In genomic region chr2:110866496-110866895, GRCh38 we compare ENCODE assay signal across 17 cellular contexts.
A peak's percentile ranks its signal among the peaks of the same experiment; 100 is the strongest.
DNase-seq lines count a peak whose midpoint lies in the region; ATAC-seq and TF ChIP-seq lines count a peak whose summit lies in the region.
"Had no signal": no experiment of that assay in that cellular context is flagged by ENCODE, and none has a peak within 500 bp of the region (broad histone marks: within the 10 kb centered on the region; RNA-seq: fewer than 3 reads in every experiment).

No MANE protein-coding gene starts in this region.

- TF ChIP-seq CTCF in osteocyte (IDR thresholded peaks at IDR 0.05): no peak

- H3K36me3 ChIP-seq in BLaER1 (no peaks in the 10 kb centered on the region), MG63 (no peaks in the 10 kb centered on the region), SJCRH30 (no peaks in the 10 kb centered on the region)
- H3K36me3 ChIP-seq: BLaER1 treated with 17β-estradiol and CSF1 and Interleukin-3, amounts not matched to agents 10 nM and 100 nM; heart right ventricle had no signal

- H3K9me3 Mint-ChIP-seq in osteocyte (ENCODE audit: unreplicated experiment): no peaks in the 10 kb centered on the region
- H3K9me3 Mint-ChIP-seq: HFFc6; naive thymus-derived CD8-positive, alpha-beta T cell had no signal

- no peak overlapping the region for H3K4me3 ChIP-seq in BLaER1
- H3K4me3 ChIP-seq in MG63: no peak overlapping the region
- no peak overlapping the region for H3K4me3 ChIP-seq in SJCRH30
- H3K4me3 ChIP-seq: BLaER1 treated with 17β-estradiol and CSF1 and Interleukin-3, amounts not matched to agents 10 nM and 100 nM; heart right ventricle; skin epidermis had no signal

- ATAC-seq in HG02885 (IDR thresholded peaks at IDR 0.05; ENCODE audit: poor library complexity, unreplicated experiment) (no peak), GM18517 (IDR thresholded peaks at IDR 0.05; ENCODE audit: unreplicated experiment) (no peak)
- ATAC-seq: heart right ventricle; left lobe of liver; naive thymus-derived CD8-positive, alpha-beta T cell had no signal

- H3K27me3 ChIP-seq in BLaER1 (no peaks in the 10 kb centered on the region), MG63 (peaks cover 5% of the 10 kb centered on the region), SJCRH30 (0 out of 2 replicates have a peak, but pooled peaks cover 3% of the 10 kb centered on the region)
- H3K27me3 ChIP-seq: BLaER1 treated with 17β-estradiol and CSF1 and Interleukin-3, amounts not matched to agents 10 nM and 100 nM had no signal

- H4K20me1 ChIP-seq in BLaER1: no peaks in the 10 kb centered on the region
- H4K20me1 ChIP-seq: BLaER1 treated with 17β-estradiol and CSF1 and Interleukin-3, amounts not matched to agents 10 nM and 100 nM had no signal

- H3K9me3 ChIP-seq in BLaER1: no peaks in the 10 kb centered on the region
- H3K9me3 ChIP-seq in MG63: no peaks in the 10 kb centered on the region
- H3K9me3 ChIP-seq in SJCRH30 (replicated peaks): no peaks in the 10 kb centered on the region
- H3K9me3 ChIP-seq: BLaER1 treated with 17β-estradiol and CSF1 and Interleukin-3, amounts not matched to agents 10 nM and 100 nM; heart right ventricle had no signal

- H3K27ac Mint-ChIP-seq in osteocyte (ENCODE audit: unreplicated experiment): no peak overlapping the region
- H3K27ac Mint-ChIP-seq: HFFc6 had no signal

- no peak overlapping the region for H3K27ac ChIP-seq in BLaER1
- no peak overlapping the region for H3K27ac ChIP-seq in SJCRH30
- H3K27ac ChIP-seq: BLaER1 treated with 17β-estradiol and CSF1 and Interleukin-3, amounts not matched to agents 10 nM and 100 nM; heart right ventricle; skin epidermis had no signal

- H3K27me3 Mint-ChIP-seq in osteocyte (ENCODE audit: unreplicated experiment): peaks cover 72% of the 10 kb centered on the region

- H3K4me2 ChIP-seq in BLaER1: peak overlapping the region; percentile 24; the same call in 1 of the 2 replicates

- H3K4me1 ChIP-seq in BLaER1 (peaks cover 21% of the 10 kb centered on the region), SJCRH30 (peaks cover 21% of the 10 kb centered on the region)
- H3K4me1 ChIP-seq: heart right ventricle had no signal

- H3K36me3 Mint-ChIP-seq in osteocyte (ENCODE audit: unreplicated experiment): no peaks in the 10 kb centered on the region
- H3K36me3 Mint-ChIP-seq: naive thymus-derived CD8-positive, alpha-beta T cell had no signal

- H3K4me3 Mint-ChIP-seq in osteocyte (ENCODE audit: unreplicated experiment): no peak overlapping the region
- H3K4me3 Mint-ChIP-seq: HFFc6; naive thymus-derived CD8-positive, alpha-beta T cell had no signal

- peak; percentile 7 for DNase-seq in MG63
- peak; percentile 78 to 81 for DNase-seq in activated T-cell treated with anti-CD3 and anti-CD28 coated beads, Interleukin-2, amount 50 U/mL, for 48 hours
- peak; percentile 71 for DNase-seq in osteocyte (ENCODE audit: extremely low spot score, unreplicated experiment)
- no peak for DNase-seq in SJCRH30
- no peak for DNase-seq in dedifferentiated amniotic fluid mesenchymal stem cell (ENCODE audit: extremely low spot score)
- DNase-seq: activated gamma-delta T cell; erythroblast; heart right ventricle; HFFc6; naive thymus-derived CD8-positive, alpha-beta T cell; NCI-H2029 had no signal

- H3K9ac ChIP-seq in BLaER1: no peak overlapping the region
- H3K9ac ChIP-seq: BLaER1 treated with 17β-estradiol and CSF1 and Interleukin-3, amounts not matched to agents 10 nM and 100 nM had no signal

- no peaks in the 10 kb centered on the region for H3K4me1 Mint-ChIP-seq in osteocyte (ENCODE audit: unreplicated experiment)

Comparison
In these comparisons a context has a peak if more than half of its experiments do, and no peak if none do; other contexts are left out.
1. DNase-seq: peak in MG63 (single experiment), activated T-cell treated with anti-CD3 and anti-CD28 coated beads, Interleukin-2, amount 50 U/mL, for 48 hours (2 of 2) and osteocyte (single experiment); none in SJCRH30 (0 of 2) and dedifferentiated amniotic fluid mesenchymal stem cell (single experiment).